Comparison of ENCODE assay signal across 8 cellular contexts in genomic region chr1:78607334-78607927, GRCh38. TPM values are rescaled to one million over a fixed set of nuclear protein-coding genes. Genes with fewer than 3 reads are reported as not detected.
DNase-seq lines count a peak whose midpoint lies in the region; ATAC-seq, FAIRE-seq and TF ChIP-seq lines count a peak whose summit lies in the region.

No MANE protein-coding gene starts in this region.

- no peak for TF ChIP-seq EP300 in gastroesophageal sphincter (IDR thresholded peaks at IDR 0.05)

- H3K4me3 ChIP-seq in gastroesophageal sphincter = no peak overlapping the region

- no peak overlapping the region for H3K27ac ChIP-seq in gastroesophageal sphincter

- no peaks in the 10 kb centered on the region for H3K36me3 ChIP-seq in gastroesophageal sphincter

- peak; percentile 93 for FAIRE-seq in A204.1 (lab: Jason Lieb, UNC)

- peak; percentile 63 to 74 (median 72) for TF ChIP-seq CTCF in gastroesophageal sphincter (IDR thresholded peaks at IDR 0.05)

- H3K9me3 ChIP-seq in gastroesophageal sphincter = no peaks in the 10 kb centered on the region

- H3K27me3 ChIP-seq in gastroesophageal sphincter = peaks cover 3% of the 10 kb centered on the region

- DNase-seq in RPMI8226 (peak; percentile 6), GDM1 (lab: John Stamatoyannopoulos, UW) (no peak), NCI-H2029 treated with DMSO at 0.1 percent for 48 hours (lab: John Stamatoyannopoulos, UW) (no peak), H4 (ENCODE audit: low spot score) (no peak)

- ATAC-seq in GM21786 (IDR thresholded peaks at IDR 0.05; ENCODE audit: unreplicated experiment) (peak; percentile 45), gastroesophageal sphincter (no peak), HG02759 (IDR thresholded peaks at IDR 0.05; ENCODE audit: unreplicated experiment) (no peak)

- no peak for TF ChIP-seq POLR2A in gastroesophageal sphincter (IDR thresholded peaks at IDR 0.05)

- H3K4me1 ChIP-seq in gastroesophageal sphincter = peaks cover 0 to 14% (median 0%) of the 10 kb centered on the region in 3 donors

- WGBS in gastroesophageal sphincter (ENCODE audit: low coverage in 1 of 2), 2 donors = 50 to 81% methylated on average over 1 to 5 of the region's 5 CpGs

RNA-seq across cellular contexts. Expression of gene IFI44L, which starts 12.8 kb away (rescaled TPM):
- total RNA-seq in gastroesophageal sphincter = 10 to 100 TPM in 2 of 4 donors, 1 to 10 TPM in 2; 4.2 to 24.1 (median 9.4) TPM
- total RNA-seq in H4 (2014; rRNA removed; shearing (Covaris generic)) = 58.5 and 79.9 TPM in 2 replicates

RNA-seq across cellular contexts. Expression of gene IFI44, which starts 42.2 kb away (rescaled TPM):
- total RNA-seq in gastroesophageal sphincter = 10 to 100 TPM; 10.2 to 16.4 (median 11.4) TPM
- total RNA-seq in H4 (2014; rRNA removed; shearing (Covaris generic)) = 75.9 and 88.4 TPM in 2 replicates
